9 cellular contexts compared by ENCODE assay signal in genomic region chr16:49834496-49835009, GRCh38. TPM values are rescaled to one million over a fixed set of nuclear protein-coding genes. Genes with fewer than 3 reads are reported as not detected.
A peak's percentile ranks its signal among the peaks of the same experiment; 100 is the strongest.
DNase-seq lines count a peak whose midpoint lies in the region; ATAC-seq and TF ChIP-seq lines count a peak whose summit lies in the region.
"Had no signal": no experiment of that assay in that cellular context is flagged by ENCODE, and none has a peak within 500 bp of the region (broad histone marks: within the 10 kb centered on the region; RNA-seq: fewer than 3 reads in every experiment).

No MANE protein-coding gene starts in this region.

- peak overlapping the region; percentile 68 for H3K4me3 Mint-ChIP-seq in neural progenitor cell
- H3K4me3 Mint-ChIP-seq in T-helper 2 cell treated with Interferon-gamma antibody and Interleukin-4, amounts not matched to agents 5 μg/mL and 100 μg/mL, for 36 hours, result no peak overlapping the region
- H3K4me3 Mint-ChIP-seq in stimulated activated effector memory CD8-positive, alpha-beta T cell treated with anti-CD3 and anti-CD28 coated beads, Interleukin-12 subunit alpha, Interleukin-12 subunit beta, amount 100 ng/mL, for 72 hours, result no peak overlapping the region

- peaks cover 4% of the 10 kb centered on the region for H3K27me3 Mint-ChIP-seq in neural progenitor cell (ENCODE audit: insufficient read depth, low read depth)
- H3K27me3 Mint-ChIP-seq in T-helper 2 cell treated with Interferon-gamma antibody and Interleukin-4, amounts not matched to agents 5 μg/mL and 100 μg/mL, for 36 hours (ENCODE audit: low read depth), result peaks cover 10% of the 10 kb centered on the region

- H3K9ac ChIP-seq in neural progenitor cell, result no peak overlapping the region

- peaks cover 7% of the 10 kb centered on the region for H3K27me3 ChIP-seq in adrenal gland
- H3K27me3 ChIP-seq in heart right ventricle, result peaks cover 0 to 15% (median 0%) of the 10 kb centered on the region in 7 donors
- no peaks in the 10 kb centered on the region for H3K27me3 ChIP-seq in neural progenitor cell
- H3K27me3 ChIP-seq in upper lobe of left lung, result peaks cover 0 to 14% (median 2%) of the 10 kb centered on the region in 4 donors

- TF ChIP-seq POLR2A in adrenal gland (IDR thresholded peaks at IDR 0.05), result no peak
- no peak for TF ChIP-seq POLR2A in upper lobe of left lung (IDR thresholded peaks at IDR 0.05)

- intact Hi-C loops in adrenal gland (cut with DNase I), result no loop called here
- intact Hi-C loops in heart right ventricle (cut with DNase I), result loop anchor here in 1 of 10 donors (2.0 kb wide), 1 partner anchor 20 kb away; no protein-coding TSS in a partner anchor

- DNase-seq in adrenal gland (peak in 4 of 7 donors; percentile 25 to 78 (median 36)), heart right ventricle (peak; percentile 64 to 80), neural progenitor cell (ENCODE audit: low spot score) (peak; percentile 72), upper lobe of left lung (peak; percentile 40 to 85)
- no peak for DNase-seq in T-helper 2 cell treated with Interferon-gamma antibody and Interleukin-4, amounts not matched to agents 5 μg/mL and 100 μg/mL, for 36 hours (ENCODE audit: low spot score)
- no peak for DNase-seq in stimulated activated effector memory CD8-positive, alpha-beta T cell treated with anti-CD3 and anti-CD28 coated beads, Interleukin-12 subunit alpha, Interleukin-12 subunit beta, amount 100 ng/mL, for 72 hours (ENCODE audit: low spot score in 2 of 2)

- peak; percentile 29 to 84 (median 48) for ATAC-seq in heart right ventricle
- ATAC-seq in upper lobe of left lung (ENCODE audit: low FRiP score in 2 of 2), result peak in 1 of 2 donors; percentile 20
- no peak for ATAC-seq in GM21381 (IDR thresholded peaks at IDR 0.05; ENCODE audit: unreplicated experiment)
- no peak for ATAC-seq in stimulated activated effector memory CD8-positive, alpha-beta T cell treated with anti-CD3 and anti-CD28 coated beads, Interleukin-12 subunit alpha, Interleukin-12 subunit beta, amount 100 ng/mL, for 72 hours

- TF ChIP-seq CTCF in adrenal gland (IDR thresholded peaks at IDR 0.05) (no peak), heart right ventricle (IDR thresholded peaks at IDR 0.05) (no peak), neural progenitor cell (IDR thresholded peaks at IDR 0.05) (no peak), upper lobe of left lung (IDR thresholded peaks at IDR 0.05) (no peak)

- no peaks in the 10 kb centered on the region for H3K36me3 ChIP-seq in adrenal gland (replicated peaks in 1 of 2)
- H3K36me3 ChIP-seq in heart right ventricle, result no peaks in the 10 kb centered on the region
- no peaks in the 10 kb centered on the region for H3K36me3 ChIP-seq in neural progenitor cell
- H3K36me3 ChIP-seq in upper lobe of left lung, result no peaks in the 10 kb centered on the region
- H3K36me3 ChIP-seq: neutrophil had no signal

- peaks cover 23% of the 10 kb centered on the region for H3K36me3 Mint-ChIP-seq in neural progenitor cell
- H3K36me3 Mint-ChIP-seq in T-helper 2 cell treated with Interferon-gamma antibody and Interleukin-4, amounts not matched to agents 5 μg/mL and 100 μg/mL, for 36 hours (ENCODE audit: low read depth), result no peaks in the 10 kb centered on the region
- no peaks in the 10 kb centered on the region for H3K36me3 Mint-ChIP-seq in stimulated activated effector memory CD8-positive, alpha-beta T cell treated with anti-CD3 and anti-CD28 coated beads, Interleukin-12 subunit alpha, Interleukin-12 subunit beta, amount 100 ng/mL, for 72 hours

- no peak overlapping the region for H3K4me3 ChIP-seq in adrenal gland
- H3K4me3 ChIP-seq in heart right ventricle, result peak overlapping the region in 2 of 10 donors; percentile 8 to 23
- no peak overlapping the region for H3K4me3 ChIP-seq in neural progenitor cell
- H3K4me3 ChIP-seq in upper lobe of left lung, result peak overlapping the region in 1 of 4 donors; percentile 3

- peaks cover 98% of the 10 kb centered on the region for H4K20me1 ChIP-seq in neural progenitor cell (ENCODE audit: low read depth)

- peak overlapping the region; percentile 59 for H3K4me2 ChIP-seq in neural progenitor cell

- peaks cover 100% of the 10 kb centered on the region for H3K79me2 ChIP-seq in neural progenitor cell (ENCODE audit: low read depth)

- H3K9me3 Mint-ChIP-seq in neural progenitor cell, result no peaks in the 10 kb centered on the region
- no peaks in the 10 kb centered on the region for H3K9me3 Mint-ChIP-seq in T-helper 2 cell treated with Interferon-gamma antibody and Interleukin-4, amounts not matched to agents 5 μg/mL and 100 μg/mL, for 36 hours
- no peaks in the 10 kb centered on the region for H3K9me3 Mint-ChIP-seq in stimulated activated effector memory CD8-positive, alpha-beta T cell treated with anti-CD3 and anti-CD28 coated beads, Interleukin-12 subunit alpha, Interleukin-12 subunit beta, amount 100 ng/mL, for 72 hours

- H2AFZ ChIP-seq in neural progenitor cell (replicated peaks), result no peak overlapping the region

- peaks cover 68% of the 10 kb centered on the region for H3K4me1 Mint-ChIP-seq in neural progenitor cell
- H3K4me1 Mint-ChIP-seq in T-helper 2 cell treated with Interferon-gamma antibody and Interleukin-4, amounts not matched to agents 5 μg/mL and 100 μg/mL, for 36 hours (ENCODE audit: low read depth), result no peaks in the 10 kb centered on the region
- no peaks in the 10 kb centered on the region for H3K4me1 Mint-ChIP-seq in stimulated activated effector memory CD8-positive, alpha-beta T cell treated with anti-CD3 and anti-CD28 coated beads, Interleukin-12 subunit alpha, Interleukin-12 subunit beta, amount 100 ng/mL, for 72 hours

- H3K4me1 ChIP-seq in adrenal gland (replicated peaks in 1 of 2) (peaks cover 8 to 35% of the 10 kb centered on the region in 2 donors), heart right ventricle (peaks cover 48 to 82% (median 70%) of the 10 kb centered on the region in 9 donors), neural progenitor cell (peaks cover 60% of the 10 kb centered on the region), upper lobe of left lung (peaks cover 25 to 51% (median 48%) of the 10 kb centered on the region in 4 donors)

- WGBS in adrenal gland, 4 donors, result 14 to 54% (median 35%) methylated on average over 6 to 18 of the region's 18 CpGs
- WGBS in heart right ventricle, 2 donors, result 17 to 32% methylated on average over 16 to 18 of the region's 18 CpGs
- WGBS in upper lobe of left lung, 2 donors, result 48 to 52% methylated on average over 3 to 18 of the region's 18 CpGs

- no peak for TF ChIP-seq EP300 in upper lobe of left lung (IDR thresholded peaks at IDR 0.05)

- no peaks in the 10 kb centered on the region for H3K9me3 ChIP-seq in adrenal gland (replicated peaks in 1 of 3)
- H3K9me3 ChIP-seq in heart right ventricle, result no peaks in the 10 kb centered on the region
- H3K9me3 ChIP-seq in neural progenitor cell (ENCODE audit: low read depth), result no peaks in the 10 kb centered on the region
- H3K9me3 ChIP-seq in upper lobe of left lung, result no peaks in the 10 kb centered on the region
- H3K9me3 ChIP-seq: neutrophil had no signal

- H3F3A ChIP-seq in neural progenitor cell (ENCODE audit: low read depth), result peaks cover 13% of the 10 kb centered on the region

- H3K27ac Mint-ChIP-seq in neural progenitor cell, result peak overlapping the region; percentile 96
- H3K27ac Mint-ChIP-seq in T-helper 2 cell treated with Interferon-gamma antibody and Interleukin-4, amounts not matched to agents 5 μg/mL and 100 μg/mL, for 36 hours, result no peak overlapping the region
- H3K27ac Mint-ChIP-seq in stimulated activated effector memory CD8-positive, alpha-beta T cell treated with anti-CD3 and anti-CD28 coated beads, Interleukin-12 subunit alpha, Interleukin-12 subunit beta, amount 100 ng/mL, for 72 hours, result no peak overlapping the region

- peak overlapping the region in 4 of 5 donors; percentile 16 to 81 (median 54) for H3K27ac ChIP-seq in adrenal gland
- H3K27ac ChIP-seq in heart right ventricle, result peak overlapping the region; percentile 62 to 91 (median 83)
- H3K27ac ChIP-seq in neural progenitor cell, result no peak overlapping the region
- H3K27ac ChIP-seq in upper lobe of left lung, result peak overlapping the region; percentile 74 to 88 (median 84)
- H3K27ac ChIP-seq: neutrophil had no signal

RNA-seq across cellular contexts. Expression of gene ZNF423, which starts 21.4 kb away (rescaled TPM):
- total RNA-seq in adrenal gland (10 to 100 TPM in 1 of 8 donors, 1 to 10 TPM in 7; 4.7 to 10.6 (median 6.4) TPM), heart right ventricle (10 to 100 TPM in 2 of 10 donors, 1 to 10 TPM in 8; 4.2 to 10.6 (median 7.4) TPM), neural progenitor cell (ENCODE audit: low replicate concordance) (21.9 and 42.3 TPM in 2 replicates), upper lobe of left lung (10 to 100 TPM in 2 of 6 donors, 1 to 10 TPM in 4; 4.1 to 11.4 (median 6.7) TPM)
- polyA plus RNA-seq in adrenal gland (1 to 10 TPM; 1.7 to 4.9 (median 2.3) TPM), heart right ventricle (1 to 10 TPM; 2.6 to 2.9 TPM)
- total RNA-seq: LHCN-M2 had no signal

Comparison
In these comparisons a context has a peak if more than half of its experiments do, and no peak if none do; other contexts are left out.
1. DNase-seq: peak in adrenal gland (4 of 7), heart right ventricle (2 of 2), neural progenitor cell (single experiment) and upper lobe of left lung (2 of 2); none in T-helper 2 cell treated with Interferon-gamma antibody and Interleukin-4, amounts not matched to agents 5 μg/mL and 100 μg/mL, for 36 hours (single experiment) and stimulated activated effector memory CD8-positive, alpha-beta T cell treated with anti-CD3 and anti-CD28 coated beads, Interleukin-12 subunit alpha, Interleukin-12 subunit beta, amount 100 ng/mL, for 72 hours (0 of 2).
2. ATAC-seq: peak in heart right ventricle (8 of 8); none in GM21381 (single experiment) and stimulated activated effector memory CD8-positive, alpha-beta T cell treated with anti-CD3 and anti-CD28 coated beads, Interleukin-12 subunit alpha, Interleukin-12 subunit beta, amount 100 ng/mL, for 72 hours (single experiment).